ENCODE assay signal across 8 cellular contexts in genomic region chr2:207710814-207711740, GRCh38. TPM values are rescaled to one million over a fixed set of nuclear protein-coding genes. Genes with fewer than 3 reads are reported as not detected.
A peak's percentile ranks its signal among the peaks of the same experiment; 100 is the strongest.
DNase-seq lines count a peak whose midpoint lies in the region; ATAC-seq and TF ChIP-seq lines count a peak whose summit lies in the region.

CCNYL1 (plus strand) TSS chr2:207711640; CDS start chr2:207711897, 257 bp downstream.

- no peaks in the 10 kb centered on the region for H3K9me2 ChIP-seq in GM23248 (ENCODE audit: insufficient read depth)

- H3F3A ChIP-seq in GM23248 (ENCODE audit: insufficient read depth), result peaks cover 12% of the 10 kb centered on the region

- intact Hi-C loops in activated T-helper 2 cell treated with anti-CD3 and anti-CD28 coated beads, Interferon-gamma antibody, Interleukin-2, Interleukin-4, amounts not matched to agents 10 μg/mL and 5 μg/mL and 100 μg/mL, durations not matched to agents 14 hours and 24 hours and 36 hours (cut with micrococcal nuclease), result loop anchor here (1.0 kb wide), 4 partner anchors 59 to 544 kb away; partner anchors contain the start of genes CREB1, IDH1 and METTL21A

- H3K27ac Mint-ChIP-seq in activated T-helper 2 cell treated with anti-CD3 and anti-CD28 coated beads, Interferon-gamma antibody, Interleukin-2, Interleukin-4, amounts not matched to agents 10 μg/mL and 5 μg/mL and 100 μg/mL, durations not matched to agents 14 hours and 24 hours and 36 hours, result peak within 1 kb of the TSS; percentile 87
- H3K27ac Mint-ChIP-seq in naive thymus-derived CD8-positive, alpha-beta T cell, result peak within 1 kb of the TSS; percentile 81 to 97 (median 92)

- TF ChIP-seq CTCF in DND-41 (IDR thresholded peaks at IDR 0.05; ENCODE audit: borderline replicate concordance, extremely low read depth, low read length, poor library complexity, severe bottlenecking) (peak; percentile 8), fibroblast of mammary gland (conservative IDR thresholded peaks at IDR 0.05; ENCODE audit: control insufficient read depth, insufficient read depth, low read depth, low read length) (no peak)

- H2AFZ ChIP-seq in DND-41 (ENCODE audit: low read depth, low read length), result peak within 1 kb of the TSS; percentile 93
- H2AFZ ChIP-seq in GM23248, result peak within 1 kb of the TSS; percentile 96

- peaks cover 18% of the 10 kb centered on the region for H3K79me2 ChIP-seq in DND-41 (ENCODE audit: insufficient read depth, low read length)
- peaks cover 40% of the 10 kb centered on the region for H3K79me2 ChIP-seq in GM23248 (ENCODE audit: insufficient read depth)

- ATAC-seq in DND-41 (ENCODE audit: insufficient read depth, low read depth), result peak; percentile 98
- ATAC-seq in naive thymus-derived CD8-positive, alpha-beta T cell, result peak; percentile 95 to 97

- H3K36me3 ChIP-seq in DND-41 (ENCODE audit: insufficient read depth, low read length) (no peaks in the 10 kb centered on the region), GM23248 (ENCODE audit: low read depth) (no peaks in the 10 kb centered on the region)

- H4K20me1 ChIP-seq in DND-41 (ENCODE audit: insufficient read depth, low read length) (no peaks in the 10 kb centered on the region), GM23248 (ENCODE audit: insufficient read depth) (no peaks in the 10 kb centered on the region)

- H3K4me1 ChIP-seq in DND-41 (ENCODE audit: insufficient read depth, low read length) (peaks cover 35% of the 10 kb centered on the region), GM23248 (ENCODE audit: insufficient read depth) (peaks cover 16% of the 10 kb centered on the region)

- DNase-seq in DND-41, result peak; percentile 99
- peak; percentile 100 for DNase-seq in GM23248
- peak; percentile 83 to 86 for DNase-seq in Kasumi-1 (lab: John Stamatoyannopoulos, UW)
- DNase-seq in RPMI7951 (ENCODE audit: low read depth), result peak; percentile 99
- DNase-seq in activated T-helper 2 cell treated with anti-CD3 and anti-CD28 coated beads, Interferon-gamma antibody, Interleukin-2, Interleukin-4, amounts not matched to agents 10 μg/mL and 5 μg/mL and 100 μg/mL, durations not matched to agents 14 hours and 24 hours and 36 hours (ENCODE audit: low spot score), result peak; percentile 99
- DNase-seq in fibroblast of mammary gland (ENCODE audit: low read depth), result peak; percentile 99
- DNase-seq in naive thymus-derived CD8-positive, alpha-beta T cell, result peak; percentile 94 to 99 (median 98)
- DNase-seq in stimulated activated naive CD4-positive, alpha-beta T cell (lab: John Stamatoyannopoulos, UW), result peak; percentile 93 to 98 (median 96)

- H3K4me3 ChIP-seq in DND-41 (ENCODE audit: low read depth in 1 of 2, low read length in 2 of 2) (peak within 1 kb of the TSS; percentile 68 to 98), GM23248 (peak within 1 kb of the TSS; percentile 95), fibroblast of mammary gland (ENCODE audit: control insufficient read depth, low read depth, low read length) (peak within 1 kb of the TSS; percentile 84)

- H3K27me3 ChIP-seq in DND-41 (ENCODE audit: insufficient read depth, low read length, poor library complexity) (no peaks in the 10 kb centered on the region), GM23248 (replicated peaks; ENCODE audit: insufficient read depth) (no peaks in the 10 kb centered on the region)

- H3K4me2 ChIP-seq in DND-41 (ENCODE audit: insufficient read depth, low read length), result peak within 1 kb of the TSS; percentile 88
- peak within 1 kb of the TSS; percentile 96 for H3K4me2 ChIP-seq in GM23248 (ENCODE audit: unreplicated experiment)

- peak within 1 kb of the TSS; percentile 80 for H3K27ac ChIP-seq in DND-41 (ENCODE audit: low read length)
- H3K27ac ChIP-seq in GM23248, result peak within 1 kb of the TSS; percentile 82

- peak within 1 kb of the TSS; percentile 96 for H3K4me3 Mint-ChIP-seq in activated T-helper 2 cell treated with anti-CD3 and anti-CD28 coated beads, Interferon-gamma antibody, Interleukin-2, Interleukin-4, amounts not matched to agents 10 μg/mL and 5 μg/mL and 100 μg/mL, durations not matched to agents 14 hours and 24 hours and 36 hours (ENCODE audit: low read depth)
- peak within 1 kb of the TSS; percentile 93 to 99 (median 96) for H3K4me3 Mint-ChIP-seq in naive thymus-derived CD8-positive, alpha-beta T cell

- POLR2A ChIA-PET in naive thymus-derived CD8-positive, alpha-beta T cell (lab: Charles Lee), result interaction anchor here (1.0 to 4.5 kb wide), 10 partner anchors 9 to 547 kb away, joined by 3 to 47 read pairs (median 8); partner anchors contain the start of genes CREB1, FZD5, KLF7 and METTL21A

- no peaks in the 10 kb centered on the region for H3K9me3 Mint-ChIP-seq in activated T-helper 2 cell treated with anti-CD3 and anti-CD28 coated beads, Interferon-gamma antibody, Interleukin-2, Interleukin-4, amounts not matched to agents 10 μg/mL and 5 μg/mL and 100 μg/mL, durations not matched to agents 14 hours and 24 hours and 36 hours
- H3K9me3 Mint-ChIP-seq in naive thymus-derived CD8-positive, alpha-beta T cell, result no peaks in the 10 kb centered on the region

- H3K4me1 Mint-ChIP-seq in activated T-helper 2 cell treated with anti-CD3 and anti-CD28 coated beads, Interferon-gamma antibody, Interleukin-2, Interleukin-4, amounts not matched to agents 10 μg/mL and 5 μg/mL and 100 μg/mL, durations not matched to agents 14 hours and 24 hours and 36 hours (ENCODE audit: low read depth), result peaks cover 21% of the 10 kb centered on the region
- peaks cover 18 to 28% (median 26%) of the 10 kb centered on the region in 4 donors for H3K4me1 Mint-ChIP-seq in naive thymus-derived CD8-positive, alpha-beta T cell

- no peaks in the 10 kb centered on the region for H3K27me3 Mint-ChIP-seq in activated T-helper 2 cell treated with anti-CD3 and anti-CD28 coated beads, Interferon-gamma antibody, Interleukin-2, Interleukin-4, amounts not matched to agents 10 μg/mL and 5 μg/mL and 100 μg/mL, durations not matched to agents 14 hours and 24 hours and 36 hours (ENCODE audit: low read depth)
- no peaks in the 10 kb centered on the region for H3K27me3 Mint-ChIP-seq in naive thymus-derived CD8-positive, alpha-beta T cell

- in situ Hi-C loops in GM23248 (cut with MboI), result no loop called here

- peaks cover 4% of the 10 kb centered on the region for H3K36me3 Mint-ChIP-seq in activated T-helper 2 cell treated with anti-CD3 and anti-CD28 coated beads, Interferon-gamma antibody, Interleukin-2, Interleukin-4, amounts not matched to agents 10 μg/mL and 5 μg/mL and 100 μg/mL, durations not matched to agents 14 hours and 24 hours and 36 hours (ENCODE audit: low read depth)
- peaks cover 0 to under 1% (median 0%) of the 10 kb centered on the region in 3 donors for H3K36me3 Mint-ChIP-seq in naive thymus-derived CD8-positive, alpha-beta T cell

- no peaks in the 10 kb centered on the region for H3K9me3 ChIP-seq in DND-41 (ENCODE audit: insufficient read depth, low read length, severe bottlenecking)
- H3K9me3 ChIP-seq in GM23248 (ENCODE audit: low read depth), result no peaks in the 10 kb centered on the region

- peak within 1 kb of the TSS; percentile 78 for H3K9ac ChIP-seq in DND-41 (ENCODE audit: low read depth, low read length)
- H3K9ac ChIP-seq in GM23248, result peak within 1 kb of the TSS; percentile 84

- WGBS in GM23248 (ENCODE audit: low coverage in 1 of 2, low lambda C conversion rate in 2 of 2, missing lambda C conversion rate in 2 of 2), 2 experiments, result 1 to 2% methylated on average over 32 to 60 of the region's 60 CpGs

RNA-seq across cellular contexts. Expression of gene CCNYL1, which starts in this region (rescaled TPM):
- 12.5 and 14.9 TPM in 2 replicates for total RNA-seq in GM23248 (2014; rRNA removed; shearing (Covaris generic))
- polyA plus RNA-seq in GM23248 (2016; fragmentation: Nextera tagmentation; extraction: Ambion mirVana), result 12.7 and 16.4 TPM in 2 replicates
- 9.0 and 10.7 TPM in 2 replicates for total RNA-seq in RPMI7951 (2014; rRNA removed; shearing (Covaris generic))
- total RNA-seq in activated T-helper 2 cell treated with anti-CD3 and anti-CD28 coated beads, Interferon-gamma antibody, Interleukin-2, Interleukin-4, amounts not matched to agents 10 μg/mL and 5 μg/mL and 100 μg/mL, durations not matched to agents 14 hours and 24 hours and 36 hours, result 6.7 and 8.2 TPM in 2 replicates
- 10 to 100 TPM; 11.7 to 14.3 TPM for total RNA-seq in naive thymus-derived CD8-positive, alpha-beta T cell
- 1 to 10 TPM; 1.2 to 2.1 (median 1.3) TPM for polyA plus RNA-seq in naive thymus-derived CD8-positive, alpha-beta T cell

Comparison
In these comparisons a context has a peak if more than half of its experiments do, and no peak if none do; other contexts are left out.
1. Peak in every context shown above with its lines: DNase-seq, ATAC-seq, H3K4me3 ChIP-seq and H3K27ac ChIP-seq.